In the genomic region with DNA sequence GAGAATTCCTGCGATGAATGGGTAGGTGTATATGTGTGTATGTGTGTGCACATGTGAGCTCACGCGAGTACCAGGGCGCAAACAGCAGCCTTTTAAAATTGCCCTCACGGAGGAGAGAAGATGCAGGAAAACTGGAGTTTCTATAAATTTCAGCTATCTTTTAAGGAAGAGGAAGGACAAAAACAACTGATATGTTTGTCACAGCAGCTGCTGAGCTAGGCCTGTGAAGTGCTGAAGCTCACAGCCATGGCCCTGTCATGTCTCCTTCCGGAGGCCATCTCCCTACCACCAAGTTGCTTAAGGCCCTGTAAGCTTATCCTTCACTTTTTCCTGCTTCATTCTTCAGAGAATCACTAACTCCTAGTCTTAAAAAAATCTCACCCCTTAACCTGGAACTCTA, we compare ENCODE assay signal across 1 cellular context.
TF ChIP-seq lines count a peak whose summit lies in the region.

No MANE protein-coding gene starts in this region.

TF ChIP-seq in GM12878, 131 proteins besides CTCF, POLR2A, EP300 and RAD21 (continued from another document):
- TF ChIP-seq, protein P1, sequence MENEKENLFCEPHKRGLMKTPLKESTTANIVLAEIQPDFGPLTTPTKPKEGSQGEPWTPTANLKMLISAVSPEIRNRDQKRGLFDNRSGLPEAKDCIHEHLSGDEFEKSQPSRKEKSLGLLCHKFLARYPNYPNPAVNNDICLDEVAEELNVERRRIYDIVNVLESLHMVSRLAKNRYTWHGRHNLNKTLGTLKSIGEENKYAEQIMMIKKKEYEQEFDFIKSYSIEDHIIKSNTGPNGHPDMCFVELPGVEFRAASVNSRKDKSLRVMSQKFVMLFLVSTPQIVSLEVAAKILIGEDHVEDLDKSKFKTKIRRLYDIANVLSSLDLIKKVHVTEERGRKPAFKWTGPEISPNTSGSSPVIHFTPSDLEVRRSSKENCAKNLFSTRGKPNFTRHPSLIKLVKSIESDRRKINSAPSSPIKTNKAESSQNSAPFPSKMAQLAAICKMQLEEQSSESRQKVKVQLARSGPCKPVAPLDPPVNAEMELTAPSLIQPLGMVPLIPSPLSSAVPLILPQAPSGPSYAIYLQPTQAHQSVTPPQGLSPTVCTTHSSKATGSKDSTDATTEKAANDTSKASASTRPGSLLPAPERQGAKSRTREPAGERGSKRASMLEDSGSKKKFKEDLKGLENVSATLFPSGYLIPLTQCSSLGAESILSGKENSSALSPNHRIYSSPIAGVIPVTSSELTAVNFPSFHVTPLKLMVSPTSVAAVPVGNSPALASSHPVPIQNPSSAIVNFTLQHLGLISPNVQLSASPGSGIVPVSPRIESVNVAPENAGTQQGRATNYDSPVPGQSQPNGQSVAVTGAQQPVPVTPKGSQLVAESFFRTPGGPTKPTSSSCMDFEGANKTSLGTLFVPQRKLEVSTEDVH (IDR thresholded peaks at IDR 0.05; ENCODE audit: low read depth, partially characterized antibody): no peak
TF ChIP-seq in GM12878: peak in this region for 0.
